1 cellular context compared by ENCODE assay signal in genomic region chr11:120326845-120327281, GRCh38.
TF ChIP-seq lines count a peak whose summit lies in the region.

No MANE protein-coding gene starts in this region.

TF ChIP-seq in K562, 482 proteins besides CTCF, POLR2A, EP300 and RAD21:
- no peak for TF ChIP-seq ETS2 (tag; IDR thresholded peaks at IDR 0.05; ENCODE audit: borderline replicate concordance, poor library complexity, severe bottlenecking)
- no peak for TF ChIP-seq ZNF197 (CRISPR knock-in tag; IDR thresholded peaks at IDR 0.05; ENCODE audit: low read depth)
- peak; percentile 73 for TF ChIP-seq FOXJ2 (tag; IDR thresholded peaks at IDR 0.05)
- TF ChIP-seq, protein P1, sequence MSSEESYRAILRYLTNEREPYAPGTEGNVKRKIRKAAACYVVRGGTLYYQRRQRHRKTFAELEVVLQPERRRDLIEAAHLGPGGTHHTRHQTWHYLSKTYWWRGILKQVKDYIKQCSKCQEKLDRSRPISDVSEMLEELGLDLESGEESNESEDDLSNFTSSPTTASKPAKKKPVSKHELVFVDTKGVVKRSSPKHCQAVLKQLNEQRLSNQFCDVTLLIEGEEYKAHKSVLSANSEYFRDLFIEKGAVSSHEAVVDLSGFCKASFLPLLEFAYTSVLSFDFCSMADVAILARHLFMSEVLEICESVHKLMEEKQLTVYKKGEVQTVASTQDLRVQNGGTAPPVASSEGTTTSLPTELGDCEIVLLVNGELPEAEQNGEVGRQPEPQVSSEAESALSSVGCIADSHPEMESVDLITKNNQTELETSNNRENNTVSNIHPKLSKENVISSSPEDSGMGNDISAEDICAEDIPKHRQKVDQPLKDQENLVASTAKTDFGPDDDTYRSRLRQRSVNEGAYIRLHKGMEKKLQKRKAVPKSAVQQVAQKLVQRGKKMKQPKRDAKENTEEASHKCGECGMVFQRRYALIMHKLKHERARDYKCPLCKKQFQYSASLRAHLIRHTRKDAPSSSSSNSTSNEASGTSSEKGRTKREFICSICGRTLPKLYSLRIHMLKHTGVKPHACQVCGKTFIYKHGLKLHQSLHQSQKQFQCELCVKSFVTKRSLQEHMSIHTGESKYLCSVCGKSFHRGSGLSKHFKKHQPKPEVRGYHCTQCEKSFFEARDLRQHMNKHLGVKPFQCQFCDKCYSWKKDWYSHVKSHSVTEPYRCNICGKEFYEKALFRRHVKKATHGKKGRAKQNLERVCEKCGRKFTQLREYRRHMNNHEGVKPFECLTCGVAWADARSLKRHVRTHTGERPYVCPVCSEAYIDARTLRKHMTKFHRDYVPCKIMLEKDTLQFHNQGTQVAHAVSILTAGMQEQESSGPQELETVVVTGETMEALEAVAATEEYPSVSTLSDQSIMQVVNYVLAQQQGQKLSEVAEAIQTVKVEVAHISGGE (CRISPR knock-in tag; IDR thresholded peaks at IDR 0.05): no peak
- no peak for TF ChIP-seq SRSF7 (optimal IDR thresholded peaks at IDR 0.05; ENCODE audit: low read depth, low read length)
- TF ChIP-seq HIVEP1 (CRISPR knock-in tag; IDR thresholded peaks at IDR 0.05): no peak
- no peak for TF ChIP-seq ETV5 (CRISPR knock-in tag; IDR thresholded peaks at IDR 0.05; ENCODE audit: low read depth)
- TF ChIP-seq HMBOX1 (IDR thresholded peaks at IDR 0.05): peak; percentile 33; the same call in 1 of the 2 replicates
- peak; percentile 49 for TF ChIP-seq USF2 (CRISPR knock-in tag; IDR thresholded peaks at IDR 0.05)
- no peak for TF ChIP-seq HLTF (IDR thresholded peaks at IDR 0.05)
- 0 out of 2 replicates have a peak, but pooled peaks have one; percentile 32 for TF ChIP-seq LCOR (CRISPR knock-in tag; IDR thresholded peaks at IDR 0.05)
- TF ChIP-seq USF1 (CRISPR knock-in tag; IDR thresholded peaks at IDR 0.05): peak; percentile 21; the same call in 1 of the 2 replicates
- no peak for TF ChIP-seq SETDB1 (IDR thresholded peaks at IDR 0.05; ENCODE audit: low read length)
- peak; percentile 64; the same call in 1 of the 2 replicates for TF ChIP-seq TOE1 (IDR thresholded peaks at IDR 0.05; ENCODE audit: borderline replicate concordance)
- no peak for TF ChIP-seq TOE1 (CRISPR knock-in tag; IDR thresholded peaks at IDR 0.05; ENCODE audit: borderline replicate concordance, low read depth)
- TF ChIP-seq, protein P2, sequence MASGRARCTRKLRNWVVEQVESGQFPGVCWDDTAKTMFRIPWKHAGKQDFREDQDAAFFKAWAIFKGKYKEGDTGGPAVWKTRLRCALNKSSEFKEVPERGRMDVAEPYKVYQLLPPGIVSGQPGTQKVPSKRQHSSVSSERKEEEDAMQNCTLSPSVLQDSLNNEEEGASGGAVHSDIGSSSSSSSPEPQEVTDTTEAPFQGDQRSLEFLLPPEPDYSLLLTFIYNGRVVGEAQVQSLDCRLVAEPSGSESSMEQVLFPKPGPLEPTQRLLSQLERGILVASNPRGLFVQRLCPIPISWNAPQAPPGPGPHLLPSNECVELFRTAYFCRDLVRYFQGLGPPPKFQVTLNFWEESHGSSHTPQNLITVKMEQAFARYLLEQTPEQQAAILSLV (tag; IDR thresholded peaks at IDR 0.05): no peak
- TF ChIP-seq ZNF395 (CRISPR knock-in tag; IDR thresholded peaks at IDR 0.05): no peak
- TF ChIP-seq TFE3 (CRISPR knock-in tag; IDR thresholded peaks at IDR 0.05): peak; percentile 95
